In genomic region chr4:122224348-122224747, GRCh38 we compare ENCODE assay signal across 13 cellular contexts.
A peak's percentile ranks its signal among the peaks of the same experiment; 100 is the strongest.
DNase-seq lines count a peak whose midpoint lies in the region; TF ChIP-seq lines count a peak whose summit lies in the region.
"Had no signal": no experiment of that assay in that cellular context is flagged by ENCODE, and none has a peak within 500 bp of the region (broad histone marks: within the 10 kb centered on the region; RNA-seq: fewer than 3 reads in every experiment).

No MANE protein-coding gene starts in this region.

- no peak overlapping the region for H3K27ac ChIP-seq in breast epithelium
- H3K27ac ChIP-seq: ovary had no signal

- DNase-seq in MCF 10A (ENCODE audit: unreplicated experiment) (peak; percentile 40), breast epithelium (ENCODE audit: low spot score in 2 of 2) (no peak), NAMALWA (ENCODE audit: low spot score) (peak; percentile 45), chondrocyte (ENCODE audit: low spot score) (no peak), retinal pigment epithelial cell (ENCODE audit: low read depth) (no peak), T-helper 1 cell (no peak), UCSD-AML1 (lab: John Stamatoyannopoulos, UW; ENCODE audit: unreplicated experiment) (no peak)
- no peak for DNase-seq in activated T-cell treated with anti-CD3 and anti-CD28 coated beads, Interleukin-2, amount 50 U/mL, for 24 hours
- DNase-seq: activated CD8-positive, alpha-beta memory T cell treated with anti-CD3 and anti-CD28 coated beads, Interleukin-2, amount 10 ng/mL, durations not matched to agents 7 days and 5 days; GOT3; NCI-H510A treated with DMSO at 0.1 percent for 48 hours; ovary had no signal

- H3K4me3 Mint-ChIP-seq in MCF 10A (ENCODE audit: unreplicated experiment): no peak overlapping the region
- H3K4me3 Mint-ChIP-seq in chondrocyte (ENCODE audit: unreplicated experiment): no peak overlapping the region
- no peak overlapping the region for H3K4me3 Mint-ChIP-seq in activated T-cell treated with anti-CD3 and anti-CD28 coated beads, Interleukin-2, amount 50 U/mL, for 24 hours
- H3K4me3 Mint-ChIP-seq: activated CD8-positive, alpha-beta memory T cell treated with anti-CD3 and anti-CD28 coated beads, Interleukin-2, amount 10 ng/mL, durations not matched to agents 7 days and 5 days; stimulated activated naive CD8-positive, alpha-beta T cell treated with anti-CD3 and anti-CD28 coated beads, Interleukin-15, Interleukin-2, amounts not matched to agents 100 ng/mL and 50 ng/mL, for 24 hours had no signal

- H3K27ac Mint-ChIP-seq in MCF 10A (ENCODE audit: low read depth, unreplicated experiment): no peak overlapping the region
- H3K27ac Mint-ChIP-seq in chondrocyte (ENCODE audit: unreplicated experiment): no peak overlapping the region
- H3K27ac Mint-ChIP-seq in activated T-cell treated with anti-CD3 and anti-CD28 coated beads, Interleukin-2, amount 50 U/mL, for 24 hours: no peak overlapping the region
- H3K27ac Mint-ChIP-seq: activated CD8-positive, alpha-beta memory T cell treated with anti-CD3 and anti-CD28 coated beads, Interleukin-2, amount 10 ng/mL, durations not matched to agents 7 days and 5 days; stimulated activated naive CD8-positive, alpha-beta T cell treated with anti-CD3 and anti-CD28 coated beads, Interleukin-15, Interleukin-2, amounts not matched to agents 100 ng/mL and 50 ng/mL, for 24 hours had no signal

- no peak overlapping the region for H3K4me3 ChIP-seq in breast epithelium
- no peak overlapping the region for H3K4me3 ChIP-seq in retinal pigment epithelial cell (ENCODE audit: low read length)
- H3K4me3 ChIP-seq: ovary had no signal

- CTCF ChIA-PET in MCF 10A (lab: Yijun Ruan, JAX): interaction anchor here (1.1 to 1.3 kb wide), 3 partner anchors 21 to 324 kb away, joined by 3 to 13 read pairs (median 4); no protein-coding TSS in a partner anchor

- peaks cover 19% of the 10 kb centered on the region for H3K36me3 ChIP-seq in breast epithelium
- H3K36me3 ChIP-seq: ovary had no signal

- POLR2A ChIA-PET in MCF 10A (lab: Yijun Ruan, JAX): no interaction called here

- intact Hi-C loops in MCF 10A (cut with micrococcal nuclease): loop anchor here (1.0 kb wide), 1 partner anchor 324 kb away; no protein-coding TSS in a partner anchor
- intact Hi-C loops in breast epithelium (cut with DNase I; ENCODE audit: low total_unique reads): no loop called here

- no peaks in the 10 kb centered on the region for H3K4me1 Mint-ChIP-seq in MCF 10A (ENCODE audit: insufficient read depth, unreplicated experiment)
- H3K4me1 Mint-ChIP-seq in chondrocyte (ENCODE audit: low read depth): no peaks in the 10 kb centered on the region
- H3K4me1 Mint-ChIP-seq in activated T-cell treated with anti-CD3 and anti-CD28 coated beads, Interleukin-2, amount 50 U/mL, for 24 hours (ENCODE audit: low read depth): peaks cover 9% of the 10 kb centered on the region
- H3K4me1 Mint-ChIP-seq: activated CD8-positive, alpha-beta memory T cell treated with anti-CD3 and anti-CD28 coated beads, Interleukin-2, amount 10 ng/mL, durations not matched to agents 7 days and 5 days had no signal

- H3K27me3 Mint-ChIP-seq in MCF 10A (ENCODE audit: insufficient read depth, unreplicated experiment): no peaks in the 10 kb centered on the region
- H3K27me3 Mint-ChIP-seq in chondrocyte (ENCODE audit: low read depth): no peaks in the 10 kb centered on the region
- no peaks in the 10 kb centered on the region for H3K27me3 Mint-ChIP-seq in activated T-cell treated with anti-CD3 and anti-CD28 coated beads, Interleukin-2, amount 50 U/mL, for 24 hours
- H3K27me3 Mint-ChIP-seq: activated CD8-positive, alpha-beta memory T cell treated with anti-CD3 and anti-CD28 coated beads, Interleukin-2, amount 10 ng/mL, durations not matched to agents 7 days and 5 days; stimulated activated naive CD8-positive, alpha-beta T cell treated with anti-CD3 and anti-CD28 coated beads, Interleukin-15, Interleukin-2, amounts not matched to agents 100 ng/mL and 50 ng/mL, for 24 hours had no signal

- no peak for TF ChIP-seq POLR2A in breast epithelium (IDR thresholded peaks at IDR 0.05)

- H3K9me3 ChIP-seq in breast epithelium: no peaks in the 10 kb centered on the region
- H3K9me3 ChIP-seq: ovary had no signal

- H3K36me3 Mint-ChIP-seq in MCF 10A (ENCODE audit: insufficient read depth, unreplicated experiment) (peaks cover 12% of the 10 kb centered on the region), chondrocyte (ENCODE audit: low read depth) (peaks cover 18% of the 10 kb centered on the region)
- H3K36me3 Mint-ChIP-seq in activated T-cell treated with anti-CD3 and anti-CD28 coated beads, Interleukin-2, amount 50 U/mL, for 24 hours (ENCODE audit: low read depth): peaks cover 59% of the 10 kb centered on the region

- no TSS peak for BruUV-seq in MCF 10A (replicated peaks; lab: Mats Ljungman, UMichigan)

- H3K4me1 ChIP-seq in breast epithelium: no peaks in the 10 kb centered on the region

- no peaks in the 10 kb centered on the region for H3K27me3 ChIP-seq in breast epithelium
- H3K27me3 ChIP-seq: ovary had no signal

- peak; percentile 17 for TF ChIP-seq CTCF in MCF 10A (IDR thresholded peaks at IDR 0.05; ENCODE audit: unreplicated experiment)
- no peak for TF ChIP-seq CTCF in breast epithelium (IDR thresholded peaks at IDR 0.05)
- peak; percentile 67 for TF ChIP-seq CTCF in chondrocyte (IDR thresholded peaks at IDR 0.05)
- peak; percentile 54 for TF ChIP-seq CTCF in retinal pigment epithelial cell (conservative IDR thresholded peaks at IDR 0.05; ENCODE audit: low read depth, low read length)

- H3K9me3 Mint-ChIP-seq in MCF 10A (ENCODE audit: unreplicated experiment): no peaks in the 10 kb centered on the region
- H3K9me3 Mint-ChIP-seq in chondrocyte (ENCODE audit: low read depth): no peaks in the 10 kb centered on the region
- no peaks in the 10 kb centered on the region for H3K9me3 Mint-ChIP-seq in activated T-cell treated with anti-CD3 and anti-CD28 coated beads, Interleukin-2, amount 50 U/mL, for 24 hours
- H3K9me3 Mint-ChIP-seq: stimulated activated naive CD8-positive, alpha-beta T cell treated with anti-CD3 and anti-CD28 coated beads, Interleukin-15, Interleukin-2, amounts not matched to agents 100 ng/mL and 50 ng/mL, for 24 hours had no signal

Comparison
In these comparisons a context has a peak if more than half of its experiments do, and no peak if none do; other contexts are left out.
1. DNase-seq: peak in MCF 10A (single experiment) and NAMALWA (single experiment); none in breast epithelium (0 of 2), chondrocyte (single experiment), retinal pigment epithelial cell (single experiment), T-helper 1 cell (0 of 5), UCSD-AML1 (single experiment) and activated T-cell treated with anti-CD3 and anti-CD28 coated beads, Interleukin-2, amount 50 U/mL, for 24 hours (single experiment).
2. CTCF ChIP-seq: peak in MCF 10A (single experiment), chondrocyte (single experiment) and retinal pigment epithelial cell (single experiment); none in breast epithelium (0 of 3).